1 cellular context compared by ENCODE assay signal in genomic region chr1:109716121-109716520, GRCh38.
TF ChIP-seq lines count a peak whose summit lies in the region.

No MANE protein-coding gene starts in this region.

TF ChIP-seq in HepG2, 621 proteins besides CTCF, POLR2A, EP300 and RAD21:
- TF ChIP-seq MAFK (conservative IDR thresholded peaks at IDR 0.05 in 1 of 2, IDR thresholded peaks at IDR 0.05 in 1 of 2; ENCODE audit: low read length in 2 of 2) (peak; percentile 37 to 69; a peak in 3 of 4 replicates), ZNF513 (CRISPR knock-in tag; conservative IDR thresholded peaks at IDR 0.05) (no peak), MAFF (IDR thresholded peaks at IDR 0.05; ENCODE audit: low read depth, low read length) (0 out of 2 replicates have a peak, but pooled peaks have one; percentile 20)
